In genomic region chr9:12880406-12881016, GRCh38 we compare ENCODE assay signal across 17 cellular contexts.
DNase-seq lines count a peak whose midpoint lies in the region; ATAC-seq, FAIRE-seq and TF ChIP-seq lines count a peak whose summit lies in the region.
"Had no signal": no experiment of that assay in that cellular context is flagged by ENCODE, and none has a peak within 500 bp of the region (broad histone marks: within the 10 kb centered on the region; RNA-seq: fewer than 3 reads in every experiment).

No MANE protein-coding gene starts in this region.

- H3K4me1 ChIP-seq in cardiac muscle cell (ENCODE audit: low read depth) = peaks cover 15% of the 10 kb centered on the region
- H3K4me1 ChIP-seq in left ventricle myocardium inferior = peaks cover 12% of the 10 kb centered on the region
- peaks cover 41% of the 10 kb centered on the region for H3K4me1 ChIP-seq in adipocyte (ENCODE audit: control insufficient read depth, insufficient read depth, low read length)
- H3K4me1 ChIP-seq: parathyroid adenoma had no signal

- no peak overlapping the region for H3K9ac ChIP-seq in adipocyte (ENCODE audit: low read length)
- H3K9ac ChIP-seq: parathyroid adenoma had no signal

- intact Hi-C loops in left ventricle myocardium inferior (cut with micrococcal nuclease) = loop anchor here (5.0 kb wide), 1 partner anchor 158 kb away; no protein-coding TSS in a partner anchor

- no peaks in the 10 kb centered on the region for H3K9me3 ChIP-seq in cardiac muscle cell (ENCODE audit: low read depth)
- no peaks in the 10 kb centered on the region for H3K9me3 ChIP-seq in left ventricle myocardium inferior (replicated peaks)
- no peaks in the 10 kb centered on the region for H3K9me3 ChIP-seq in adipocyte (ENCODE audit: control insufficient read depth, low read length)
- H3K9me3 ChIP-seq: upper lobe of right lung had no signal

- H3K4me3 ChIP-seq in cardiac muscle cell = no peak overlapping the region
- H3K4me3 ChIP-seq in left ventricle myocardium inferior = no peak overlapping the region
- no peak overlapping the region for H3K4me3 ChIP-seq in adipocyte (ENCODE audit: low read length)
- H3K4me3 ChIP-seq: GM12878, PC-9, upper lobe of right lung had no signal

- H3K27ac ChIP-seq in cardiac muscle cell (peak overlapping the region; percentile 1), left ventricle myocardium inferior (replicated peaks) (no peak overlapping the region)
- H3K27ac ChIP-seq: parathyroid adenoma, PC-9, upper lobe of right lung had no signal

- TF ChIP-seq CTCF in cardiac muscle cell (IDR thresholded peaks at IDR 0.05; ENCODE audit: low read depth, low read length) = no peak
- TF ChIP-seq CTCF in left ventricle myocardium inferior (IDR thresholded peaks at IDR 0.05; ENCODE audit: borderline replicate concordance) = no peak
- TF ChIP-seq CTCF in D721Med (IDR thresholded peaks at IDR 0.05; ENCODE audit: insufficient read depth, missing control alignments) = no peak

- H3K27me3 ChIP-seq in cardiac muscle cell (no peaks in the 10 kb centered on the region), left ventricle myocardium inferior (ENCODE audit: low read depth) (no peaks in the 10 kb centered on the region), adipocyte (replicated peaks; ENCODE audit: control insufficient read depth, insufficient read depth, low read length) (no peaks in the 10 kb centered on the region)
- H3K27me3 ChIP-seq: upper lobe of right lung had no signal

- FAIRE-seq in D721Med (lab: Jason Lieb, UNC) = no peak
- FAIRE-seq: GM12878, islet of Langerhans had no signal

- ATAC-seq in HG03442 (IDR thresholded peaks at IDR 0.05; ENCODE audit: unreplicated experiment) (no peak), GM19023 (IDR thresholded peaks at IDR 0.05; ENCODE audit: unreplicated experiment) (no peak)
- ATAC-seq: activated CD8-positive, alpha-beta T cell treated with anti-CD3 and anti-CD28 coated beads, Interleukin-2, amount 10 ng/mL, durations not matched to agents 7 days and 5 days; activated naive CD8-positive, alpha-beta T cell treated with anti-CD3 and anti-CD28 coated beads, Interleukin-2, amount 50 U/mL, for 24 hours; GM12878; stimulated activated naive B cell treated with anti-CD40 and anti-IgM and Interleukin-4, amounts not matched to agents 10 μg/mL and 1 μg/mL and 100 μg/mL, for 72 hours; upper lobe of right lung had no signal

- H3K36me3 ChIP-seq in cardiac muscle cell (no peaks in the 10 kb centered on the region), left ventricle myocardium inferior (no peaks in the 10 kb centered on the region), adipocyte (ENCODE audit: control insufficient read depth, insufficient read depth, low read length, severe bottlenecking) (no peaks in the 10 kb centered on the region)
- H3K36me3 ChIP-seq: upper lobe of right lung had no signal

- DNase-seq in cardiac muscle cell (ENCODE audit: low read depth in 1 of 2, low spot score in 1 of 2) (peak in 1 of 2 donors; percentile 13), left ventricle myocardium inferior (no peak), adipocyte (ENCODE audit: low read depth) (peak; percentile 30), left kidney (ENCODE audit: low read depth, low spot score) (peak; percentile 21), anterior cingulate cortex (lab: John Stamatoyannopoulos, UW) (no peak), D721Med (ENCODE audit: insufficient read length, low spot score) (no peak)
- DNase-seq: activated CD8-positive, alpha-beta T cell treated with anti-CD3 and anti-CD28 coated beads, Interleukin-2, amount 10 ng/mL, durations not matched to agents 7 days and 5 days; activated naive CD8-positive, alpha-beta T cell treated with anti-CD3 and anti-CD28 coated beads, Interleukin-2, amount 50 U/mL, for 24 hours; NCI-H1105 treated with DMSO at 0.1 percent for 48 hours; PC-9; stimulated activated naive B cell treated with anti-CD40 and anti-IgM and Interleukin-4, amounts not matched to agents 10 μg/mL and 1 μg/mL and 100 μg/mL, for 72 hours; upper lobe of right lung had no signal

Comparison
In these comparisons a context has a peak if more than half of its experiments do, and no peak if none do; other contexts are left out.
1. DNase-seq: peak in adipocyte (single experiment) and left kidney (single experiment); none in left ventricle myocardium inferior (single experiment), anterior cingulate cortex (0 of 58) and D721Med (single experiment).